13 cellular contexts compared by ENCODE assay signal in the genomic region with DNA sequence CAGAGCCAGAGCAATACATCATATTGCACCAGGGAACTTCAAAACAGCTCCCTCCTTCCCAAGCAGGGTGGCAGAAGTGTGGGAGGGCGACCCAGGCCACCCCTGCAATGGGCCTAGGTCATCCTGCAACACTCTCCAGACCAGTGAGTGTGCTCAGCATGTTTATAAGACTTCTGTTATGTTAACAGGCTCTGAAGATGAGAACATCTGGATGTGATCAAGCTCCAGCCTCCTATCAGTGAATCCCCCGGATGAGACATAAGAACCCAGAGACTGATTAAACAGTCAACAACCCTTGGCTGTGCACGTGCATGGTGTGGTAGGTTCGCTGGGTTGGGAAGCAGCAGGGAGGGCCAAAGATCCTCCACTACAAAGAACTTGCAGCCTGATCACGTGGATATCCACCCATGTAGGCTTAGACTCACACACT.
DNase-seq lines count a peak whose midpoint lies in the region; ATAC-seq and TF ChIP-seq lines count a peak whose summit lies in the region.
"Had no signal": no experiment of that assay in that cellular context is flagged by ENCODE, and none has a peak within 500 bp of the region (broad histone marks: within the 10 kb centered on the region; RNA-seq: fewer than 3 reads in every experiment).

No MANE protein-coding gene starts in this region.

- DNase-seq in AG08395 (ENCODE audit: low spot score) (peak; percentile 69), esophagus squamous epithelium (lab: John Stamatoyannopoulos, UW) (no peak), omental fat pad (ENCODE audit: low spot score) (no peak), NCI-H2107 (lab: John Stamatoyannopoulos, UW) (no peak), NCI-H2081 treated with DMSO at 0.1 percent for 48 hours (lab: John Stamatoyannopoulos, UW) (no peak)
- no peak for DNase-seq in CD8-positive, alpha-beta memory T cell
- no peak for DNase-seq in effector CD4-positive, alpha-beta T cell
- DNase-seq: DMS79 treated with DMSO at 0.1 percent for 48 hours, KG1, mesendoderm had no signal

- H3K4me3 ChIP-seq in OCI-LY1 (ENCODE audit: low read depth, low read length, poor library complexity, severe bottlenecking) (no peak overlapping the region), esophagus squamous epithelium (no peak overlapping the region)
- H3K4me3 ChIP-seq in CD8-positive, alpha-beta memory T cell (ENCODE audit: low read length): no peak overlapping the region
- H3K4me3 ChIP-seq: A549 had no signal

- no peak for TF ChIP-seq POLR2A in esophagus squamous epithelium (IDR thresholded peaks at IDR 0.05)

- CTCF ChIA-PET in CD8-positive, alpha-beta memory T cell (lab: Charles Lee): interaction anchor here (0.6 to 4.4 kb wide), 2 partner anchors 551 to 1030 kb away, joined by 3 to 28 read pairs; no protein-coding TSS in a partner anchor

- peak overlapping the region in 1 of 7 donors; percentile 59 for H3K4me3 Mint-ChIP-seq in CD8-positive, alpha-beta memory T cell
- H3K4me3 Mint-ChIP-seq: activated naive CD4-positive, alpha-beta T cell treated with anti-CD3 and anti-CD28 coated beads, Interleukin-2, amount 50 U/mL, for 24 hours had no signal

- H4K20me1 ChIP-seq in OCI-LY1 (ENCODE audit: insufficient read depth, low read length): no peaks in the 10 kb centered on the region

- POLR2A ChIA-PET in CD8-positive, alpha-beta memory T cell (lab: Charles Lee): no interaction called here

- H3K4me1 Mint-ChIP-seq in CD8-positive, alpha-beta memory T cell: no peaks in the 10 kb centered on the region

- H3K9me3 ChIP-seq in OCI-LY1 (ENCODE audit: low read length) (no peaks in the 10 kb centered on the region), esophagus squamous epithelium (no peaks in the 10 kb centered on the region)
- H3K9me3 ChIP-seq in CD8-positive, alpha-beta memory T cell (ENCODE audit: low read length): no peaks in the 10 kb centered on the region
- H3K9me3 ChIP-seq: A549 had no signal

- H3K36me3 Mint-ChIP-seq in CD8-positive, alpha-beta memory T cell: peaks cover 0 to 6% (median 1%) of the 10 kb centered on the region in 3 donors

- H3F3A ChIP-seq in OCI-LY1 (ENCODE audit: insufficient read depth, low read length): no peaks in the 10 kb centered on the region

- H3K9me3 Mint-ChIP-seq in CD8-positive, alpha-beta memory T cell: no peaks in the 10 kb centered on the region
- H3K9me3 Mint-ChIP-seq: activated naive CD4-positive, alpha-beta T cell treated with anti-CD3 and anti-CD28 coated beads, Interleukin-2, amount 50 U/mL, for 24 hours had no signal

- H3K27ac Mint-ChIP-seq in CD8-positive, alpha-beta memory T cell: peak overlapping the region in 1 of 8 donors; percentile 3
- H3K27ac Mint-ChIP-seq: activated naive CD4-positive, alpha-beta T cell treated with anti-CD3 and anti-CD28 coated beads, Interleukin-2, amount 50 U/mL, for 24 hours had no signal

- H2AFZ ChIP-seq in OCI-LY1 (ENCODE audit: low read length): no peak overlapping the region

- 53 to 70% methylated on average over 3 to 4 of the region's 5 CpGs for WGBS in esophagus squamous epithelium, 2 donors

- no peak for TF ChIP-seq CTCF in OCI-LY1 (IDR thresholded peaks at IDR 0.05; ENCODE audit: low read length)
- no peak for TF ChIP-seq CTCF in esophagus squamous epithelium (IDR thresholded peaks at IDR 0.05)
- no peak for TF ChIP-seq CTCF in omental fat pad (IDR thresholded peaks at IDR 0.05)

- no peaks in the 10 kb centered on the region for H3K9me2 ChIP-seq in OCI-LY1 (ENCODE audit: low read depth, low read length)

- H3K4me1 ChIP-seq in OCI-LY1 (ENCODE audit: insufficient read depth, low read length, severe bottlenecking) (peaks cover 48% of the 10 kb centered on the region), esophagus squamous epithelium (peaks cover 19 to 71% (median 36%) of the 10 kb centered on the region in 3 donors)
- peaks cover 5% of the 10 kb centered on the region for H3K4me1 ChIP-seq in CD8-positive, alpha-beta memory T cell (ENCODE audit: insufficient read depth, low read length)

- H3K27me3 Mint-ChIP-seq in CD8-positive, alpha-beta memory T cell: peaks cover 2 to 11% of the 10 kb centered on the region in 2 donors
- H3K27me3 Mint-ChIP-seq: activated naive CD4-positive, alpha-beta T cell treated with anti-CD3 and anti-CD28 coated beads, Interleukin-2, amount 50 U/mL, for 24 hours had no signal

- H3K79me2 ChIP-seq in OCI-LY1 (ENCODE audit: insufficient read depth, low read length): no peaks in the 10 kb centered on the region

- H3K4me2 ChIP-seq in OCI-LY1 (ENCODE audit: low read length): no peak overlapping the region
- H3K4me2 ChIP-seq: A549 had no signal

- intact Hi-C loops in esophagus squamous epithelium (cut with DNase I): loop anchor here (5.0 to 10.0 kb wide), 2 partner anchors 60 to 293 kb away; partner anchors contain the start of gene ABCA1

- H3K27ac ChIP-seq in OCI-LY1 (ENCODE audit: low read depth, low read length, poor library complexity, severe bottlenecking) (peak overlapping the region; percentile 34), esophagus squamous epithelium (peak overlapping the region in 3 of 4 donors; percentile 2 to 38 (median 37))
- H3K27ac ChIP-seq in CD8-positive, alpha-beta memory T cell (ENCODE audit: low read depth, low read length): no peak overlapping the region

- H3K36me3 ChIP-seq in OCI-LY1 (ENCODE audit: insufficient read depth, low read length) (no peaks in the 10 kb centered on the region), esophagus squamous epithelium (peaks cover 0 to 45% (median 0%) of the 10 kb centered on the region in 3 donors)
- no peaks in the 10 kb centered on the region for H3K36me3 ChIP-seq in CD8-positive, alpha-beta memory T cell (ENCODE audit: insufficient read depth, low read length)

- no peak overlapping the region for H3K9ac ChIP-seq in OCI-LY1 (ENCODE audit: low read length)

- H3K27me3 ChIP-seq in OCI-LY1 (ENCODE audit: insufficient read depth, low read length) (no peaks in the 10 kb centered on the region), esophagus squamous epithelium (no peaks in the 10 kb centered on the region)
- no peaks in the 10 kb centered on the region for H3K27me3 ChIP-seq in CD8-positive, alpha-beta memory T cell (ENCODE audit: insufficient read depth, low read length, poor library complexity, severe bottlenecking)

- ATAC-seq in omental fat pad (ENCODE audit: low FRiP score): peak; percentile 41
- ATAC-seq: A549 had no signal
